Comparison of ENCODE assay signal across 12 cellular contexts in genomic region chr19:42441047-42441440, GRCh38. TPM values are rescaled to one million over a fixed set of nuclear protein-coding genes. Genes with fewer than 3 reads are reported as not detected.
DNase-seq lines count a peak whose midpoint lies in the region; ATAC-seq, FAIRE-seq and TF ChIP-seq lines count a peak whose summit lies in the region.
"Had no signal": no experiment of that assay in that cellular context is flagged by ENCODE, and none has a peak within 500 bp of the region (broad histone marks: within the 10 kb centered on the region; RNA-seq: fewer than 3 reads in every experiment).

No MANE protein-coding gene starts in this region.

- no peak for TF ChIP-seq RAD21 in K562 (CRISPR knock-in tag; conservative IDR thresholded peaks at IDR 0.05 in 1 of 2, IDR thresholded peaks at IDR 0.05 in 1 of 2)

- no TSS peak for BruUV-seq in K562 (replicated peaks; lab: Mats Ljungman, UMichigan)

- no peak overlapping the region for H3K4me3 ChIP-seq in K562
- H3K4me3 ChIP-seq in uterus = no peak overlapping the region

- no peaks in the 10 kb centered on the region for H3K9me1 ChIP-seq in K562 (ENCODE audit: control insufficient read depth, insufficient read depth, low read length)

- H3K27me3 ChIP-seq in K562 (ENCODE audit: control insufficient read depth in 2 of 2, insufficient read depth in 2 of 2, low read length in 2 of 2) (no peaks in the 10 kb centered on the region; a peak in 1 of 5 replicates), uterus (no peaks in the 10 kb centered on the region)

- CTCF ChIA-PET in activated CD4-positive, alpha-beta T cell treated with anti-CD3 and anti-CD28 coated beads for 36 hours (lab: Charles Lee) = interaction anchor here (0.7 to 3.7 kb wide), 21 partner anchors 8 to 303 kb away, joined by 3 to 58 read pairs (median 4); partner anchors contain the start of genes CEACAM1, CEACAM8 and LIPE
- CTCF ChIA-PET in K562 (lab: Yijun Ruan, JAX; ENCODE audit: low intra/inter-chr PET ratio) = interaction anchor here (1.6 to 1.9 kb wide), 2 partner anchors 88 to 332 kb away, joined by 6 to 16 read pairs; no protein-coding TSS in a partner anchor

- no peak overlapping the region for H3K4me3 Mint-ChIP-seq in activated CD4-positive, alpha-beta T cell treated with anti-CD3 and anti-CD28 coated beads for 36 hours
- H3K4me3 Mint-ChIP-seq: nephron had no signal

- no peak for TF ChIP-seq POLR2A in K562 (conservative IDR thresholded peaks at IDR 0.05)
- TF ChIP-seq POLR2A in uterus (IDR thresholded peaks at IDR 0.05) = no peak

- peak overlapping the region; percentile 12 for H3K27ac Mint-ChIP-seq in activated CD4-positive, alpha-beta T cell treated with anti-CD3 and anti-CD28 coated beads for 36 hours
- H3K27ac Mint-ChIP-seq: nephron had no signal

- TF ChIP-seq EP300 in K562 (IDR thresholded peaks at IDR 0.05; ENCODE audit: low read length) = no peak

- H3K4me2 ChIP-seq in K562 (ENCODE audit: insufficient read depth, low read length) = no peak overlapping the region

- H3K27me3 Mint-ChIP-seq in activated CD4-positive, alpha-beta T cell treated with anti-CD3 and anti-CD28 coated beads for 36 hours = no peaks in the 10 kb centered on the region

- H3K9me3 ChIP-seq in K562 (replicated peaks; ENCODE audit: control insufficient read depth, insufficient read depth, low read depth, low read length) (no peaks in the 10 kb centered on the region), uterus (no peaks in the 10 kb centered on the region)

- H3K9me3 Mint-ChIP-seq in activated CD4-positive, alpha-beta T cell treated with anti-CD3 and anti-CD28 coated beads for 36 hours (ENCODE audit: low read depth) = no peaks in the 10 kb centered on the region
- H3K9me3 Mint-ChIP-seq: nephron had no signal

- DNase-seq in activated CD4-positive, alpha-beta T cell treated with anti-CD3 and anti-CD28 coated beads for 36 hours = no peak
- DNase-seq in activated CD4-positive, alpha-beta T cell treated with anti-CD3 and anti-CD28 coated beads, Interleukin-2, amount 50 U/mL, for 48 hours = no peak
- peak; percentile 30 for DNase-seq in MV-4-11 (lab: John Stamatoyannopoulos, UW)
- peak in 1 of 4 experiments; percentile 31 for DNase-seq in K562 (ENCODE audit: extremely low read depth in 1 of 4, low spot score in 3 of 4)
- DNase-seq in renal cortical epithelial cell (ENCODE audit: low read depth) = peak; percentile 11
- DNase-seq in uterus = no peak
- DNase-seq in COLO668 (lab: John Stamatoyannopoulos, UW; ENCODE audit: unreplicated experiment) = no peak

- peak overlapping the region; percentile 74; the same call in 1 of the 2 replicates for H2AFZ ChIP-seq in K562 (ENCODE audit: low read depth, low read length)

- no peak overlapping the region for H3K27ac ChIP-seq in K562 (ENCODE audit: extremely low read depth, low read depth, low read length)
- H3K27ac ChIP-seq in uterus = no peak overlapping the region

- intact Hi-C loops in activated CD4-positive, alpha-beta T cell treated with anti-CD3 and anti-CD28 coated beads for 36 hours (cut with DNase I, micrococcal nuclease) = no loop called here
- intact Hi-C loops in K562 (cut with micrococcal nuclease) (no loop called here), uterus (cut with DNase I; ENCODE audit: low total_unique reads) (no loop called here)

- POLR2A ChIA-PET in activated CD4-positive, alpha-beta T cell treated with anti-CD3 and anti-CD28 coated beads for 36 hours (lab: Charles Lee) = interaction anchor here (1.3 kb wide), 1 partner anchor 14 kb away, joined by 3 read pairs; no protein-coding TSS in a partner anchor
- POLR2A ChIA-PET in K562 (lab: Yijun Ruan, JAX) = interaction anchor here (0.7 to 1.3 kb wide), 3 partner anchors 16 to 302 kb away, joined by 3 to 4 read pairs (median 3); no protein-coding TSS in a partner anchor

- in situ Hi-C loops in K562 (cut with MboI) = no loop called here

- no peaks in the 10 kb centered on the region for H4K20me1 ChIP-seq in K562 (replicated peaks; ENCODE audit: control insufficient read depth, insufficient read depth, low read length)

- H3K4me1 Mint-ChIP-seq in activated CD4-positive, alpha-beta T cell treated with anti-CD3 and anti-CD28 coated beads for 36 hours = peaks cover 27% of the 10 kb centered on the region
- H3K4me1 Mint-ChIP-seq: nephron had no signal

- no peaks in the 10 kb centered on the region for H3K36me3 Mint-ChIP-seq in activated CD4-positive, alpha-beta T cell treated with anti-CD3 and anti-CD28 coated beads for 36 hours (ENCODE audit: low read depth)

- H3K4me1 ChIP-seq in K562 (replicated peaks in 1 of 2; ENCODE audit: control insufficient read depth in 2 of 2, insufficient read depth in 2 of 2, low read length in 2 of 2) = no peaks in the 10 kb centered on the region; a peak in 1 of 5 replicates
- no peaks in the 10 kb centered on the region for H3K4me1 ChIP-seq in uterus

- no peaks in the 10 kb centered on the region for H3K36me3 ChIP-seq in K562 (ENCODE audit: control insufficient read depth, insufficient read depth, low read length)
- no peaks in the 10 kb centered on the region for H3K36me3 ChIP-seq in uterus

- no peak overlapping the region for H3K9ac ChIP-seq in K562 (ENCODE audit: insufficient read depth in 1 of 2, low read depth in 2 of 2, low read length in 2 of 2)

- peak; percentile 38 for ATAC-seq in activated CD4-positive, alpha-beta T cell treated with anti-CD3 and anti-CD28 coated beads for 36 hours
- ATAC-seq in K562 (peak; percentile 17), GM19324 (IDR thresholded peaks at IDR 0.05; ENCODE audit: low FRiP score, unreplicated experiment) (no peak)

- no peak for TF ChIP-seq CTCF in K562 (IDR thresholded peaks at IDR 0.05 in 2 of 3, conservative IDR thresholded peaks at IDR 0.05 in 1 of 3; ENCODE audit: insufficient read depth in 2 of 3, low read depth in 1 of 3, low read length in 3 of 3)
- TF ChIP-seq CTCF in uterus (IDR thresholded peaks at IDR 0.05) = no peak

- FAIRE-seq in K562 (lab: Jason Lieb, UNC) = no peak
- FAIRE-seq: A204.1 had no signal

- WGBS in K562 (ENCODE audit: insufficient coverage, low coverage, missing lambda C conversion rate) = 43% methylated on average over 2 of the region's 2 CpGs

- no peaks in the 10 kb centered on the region for H3K79me2 ChIP-seq in K562 (ENCODE audit: control insufficient read depth, insufficient read depth, low read length)

RNA-seq across cellular contexts. Expression of gene CXCL17, which starts 1.7 kb away (rescaled TPM):
- not detected for total RNA-seq in activated CD4-positive, alpha-beta T cell treated with anti-CD3 and anti-CD28 coated beads for 36 hours
- not detected in 2 replicates for total RNA-seq in K562 (2011; cell fraction: chromatin; rRNA removed; ENCODE audit: low replicate concordance)
- total RNA-seq in K562 (2011; cell fraction: nucleolus; rRNA removed) = not detected in 2 replicates
- total RNA-seq in K562 (2011; cell fraction: nucleoplasm; rRNA removed) = not detected in 2 replicates
- total RNA-seq in K562 (2014; rRNA removed) (not detected in 2 replicates), K562 (2014; rRNA removed; fragmentation: Illumina TruSeq; extraction: Trizol) (not detected in 2 replicates), K562 (2015; rRNA removed; fragmentation: Illumina TruSeq; extraction: Trizol) (not detected in 2 replicates), K562 (2021) (not detected in 2 replicates), renal cortical epithelial cell (not detected in 2 replicates), uterus (not detected)
- polyA plus RNA-seq in K562 (2011; rRNA removed) (not detected in 2 replicates), K562 (2014; fragmentation: Illumina TruSeq; extraction: Trizol) (0.10 TPM in 1 of 2 replicates, not detected in the other), K562 (2014; fragmentation: Nextera tagmentation; extraction: Ambion mirVana) (under 1 TPM in 1 of 2 experiments, not detected in 1; 0.15 TPM), K562 (2014; rRNA removed) (not detected in 2 replicates)
- polyA plus RNA-seq in K562 (2011; cell fraction: cytosol; rRNA removed) = not detected in 2 replicates
- polyA plus RNA-seq in K562 (2011; cell fraction: nucleus; rRNA removed) = not detected in 2 replicates
- 0.14 and 0.19 TPM in 2 replicates for polyA plus RNA-seq in K562 (2012)
- polyA minus RNA-seq in K562 (2011; rRNA and poly(A)+ RNA removed) = not detected in 2 replicates
- polyA minus RNA-seq in K562 (2011; cell fraction: cytosol; rRNA and poly(A)+ RNA removed) = not detected in 2 replicates
- polyA minus RNA-seq in K562 (2011; cell fraction: nucleus; rRNA and poly(A)+ RNA removed) = not detected in 2 replicates
- total RNA-seq: cerebellum; T-helper 1 cell treated with Interleukin-12 subunit alpha and Interleukin-12 subunit beta and Interleukin-4 antibody, amounts not matched to agents 30 ng/mL and 1 ng/mL, for 36 hours had no signal

RNA-seq across cellular contexts. Expression of gene LIPE, which starts 13.9 kb away (rescaled TPM):
- total RNA-seq in activated CD4-positive, alpha-beta T cell treated with anti-CD3 and anti-CD28 coated beads for 36 hours = 10 to 100 TPM; 27.8 to 32.8 TPM
- total RNA-seq in K562 (2011; cell fraction: chromatin; rRNA removed; ENCODE audit: low replicate concordance) = not detected in 2 replicates
- total RNA-seq in K562 (2011; cell fraction: nucleolus; rRNA removed) = not detected in 2 replicates
- not detected in 2 replicates for total RNA-seq in K562 (2011; cell fraction: nucleoplasm; rRNA removed)
- total RNA-seq in K562 (2014; rRNA removed) = not detected in 2 replicates
- total RNA-seq in K562 (2014; rRNA removed; fragmentation: Illumina TruSeq; extraction: Trizol) = not detected in 2 replicates
- not detected in 2 replicates for total RNA-seq in K562 (2015; rRNA removed; fragmentation: Illumina TruSeq; extraction: Trizol)
- total RNA-seq in K562 (2021) = 0.22 and 0.27 TPM in 2 replicates
- not detected in 2 replicates for polyA plus RNA-seq in K562 (2011; rRNA removed)
- polyA plus RNA-seq in K562 (2011; cell fraction: cytosol; rRNA removed) = not detected in 2 replicates
- polyA plus RNA-seq in K562 (2011; cell fraction: nucleus; rRNA removed) = not detected in 2 replicates
- 0.05 and 0.43 TPM in 2 replicates for polyA plus RNA-seq in K562 (2012)
- polyA plus RNA-seq in K562 (2014; fragmentation: Illumina TruSeq; extraction: Trizol) = not detected in 2 replicates
- not detected for polyA plus RNA-seq in K562 (2014; fragmentation: Nextera tagmentation; extraction: Ambion mirVana)
- not detected in 2 replicates for polyA plus RNA-seq in K562 (2014; rRNA removed)
- not detected in 2 replicates for polyA minus RNA-seq in K562 (2011; rRNA and poly(A)+ RNA removed)
- polyA minus RNA-seq in K562 (2011; cell fraction: cytosol; rRNA and poly(A)+ RNA removed) = not detected in 2 replicates
- not detected in 2 replicates for polyA minus RNA-seq in K562 (2011; cell fraction: nucleus; rRNA and poly(A)+ RNA removed)
- 1.2 and 1.4 TPM in 2 replicates for total RNA-seq in renal cortical epithelial cell
- 10 to 100 TPM in 1 of 4 donors, 1 to 10 TPM in 1, not detected in 2; 9.5 to 26.0 TPM for total RNA-seq in uterus

RNA-seq across cellular contexts. Expression of gene CNFN, which starts 50.9 kb away (rescaled TPM):
- total RNA-seq in activated CD4-positive, alpha-beta T cell treated with anti-CD3 and anti-CD28 coated beads for 36 hours = not detected
- total RNA-seq in K562 (2011; cell fraction: chromatin; rRNA removed; ENCODE audit: low replicate concordance) = not detected in 2 replicates
- not detected in 2 replicates for total RNA-seq in K562 (2011; cell fraction: nucleolus; rRNA removed)
- not detected in 2 replicates for total RNA-seq in K562 (2011; cell fraction: nucleoplasm; rRNA removed)
- 0.94 TPM in 1 of 2 replicates, not detected in the other for total RNA-seq in K562 (2014; rRNA removed)
- total RNA-seq in K562 (2014; rRNA removed; fragmentation: Illumina TruSeq; extraction: Trizol) = not detected in 2 replicates
- total RNA-seq in K562 (2015; rRNA removed; fragmentation: Illumina TruSeq; extraction: Trizol) = not detected in 2 replicates
- 0.35 TPM in 1 of 2 replicates, not detected in the other for total RNA-seq in K562 (2021)
- 0.18 TPM in 1 of 2 replicates, not detected in the other for polyA plus RNA-seq in K562 (2011; rRNA removed)
- polyA plus RNA-seq in K562 (2011; cell fraction: cytosol; rRNA removed) = 0.22 and 1.2 TPM in 2 replicates
- polyA plus RNA-seq in K562 (2011; cell fraction: nucleus; rRNA removed) = 0.33 TPM in 1 of 2 replicates, not detected in the other
- polyA plus RNA-seq in K562 (2012) = 0.66 and 0.79 TPM in 2 replicates
- polyA plus RNA-seq in K562 (2014; fragmentation: Illumina TruSeq; extraction: Trizol) = 0.47 TPM in 1 of 2 replicates, not detected in the other
- polyA plus RNA-seq in K562 (2014; fragmentation: Nextera tagmentation; extraction: Ambion mirVana) = under 1 TPM in 1 of 2 experiments, not detected in 1; 0.18 TPM
- polyA plus RNA-seq in K562 (2014; rRNA removed) = 0.52 and 1.8 TPM in 2 replicates
- not detected in 2 replicates for polyA minus RNA-seq in K562 (2011; rRNA and poly(A)+ RNA removed)
- polyA minus RNA-seq in K562 (2011; cell fraction: cytosol; rRNA and poly(A)+ RNA removed) = not detected in 2 replicates
- not detected in 2 replicates for polyA minus RNA-seq in K562 (2011; cell fraction: nucleus; rRNA and poly(A)+ RNA removed)
- not detected in 2 replicates for total RNA-seq in renal cortical epithelial cell
- 1 to 10 TPM in 1 of 4 donors, not detected in 3; 2.6 TPM for total RNA-seq in uterus
- total RNA-seq: cerebellum; T-helper 1 cell treated with Interleukin-12 subunit alpha and Interleukin-12 subunit beta and Interleukin-4 antibody, amounts not matched to agents 30 ng/mL and 1 ng/mL, for 36 hours had no signal

Comparison
In these comparisons a context has a peak if more than half of its experiments do, and no peak if none do; other contexts are left out.
1. DNase-seq: peak in MV-4-11 (single experiment) and renal cortical epithelial cell (single experiment); none in activated CD4-positive, alpha-beta T cell treated with anti-CD3 and anti-CD28 coated beads for 36 hours (single experiment), activated CD4-positive, alpha-beta T cell treated with anti-CD3 and anti-CD28 coated beads, Interleukin-2, amount 50 U/mL, for 48 hours (0 of 2), uterus (0 of 2) and COLO668 (single experiment).